ENCODE assay signal across 17 cellular contexts in genomic region chr4:22780797-22781196, GRCh38.
DNase-seq lines count a peak whose midpoint lies in the region; ATAC-seq, FAIRE-seq and TF ChIP-seq lines count a peak whose summit lies in the region.
"Had no signal": no experiment of that assay in that cellular context is flagged by ENCODE, and none has a peak within 500 bp of the region (broad histone marks: within the 10 kb centered on the region; RNA-seq: fewer than 3 reads in every experiment).

No MANE protein-coding gene starts in this region.

- H3K4me3 ChIP-seq in A549: no peak overlapping the region
- no peak overlapping the region for H3K4me3 ChIP-seq in GM23338

- H3K79me2 ChIP-seq in GM23338 (replicated peaks; ENCODE audit: insufficient read depth): no peaks in the 10 kb centered on the region

- no peak overlapping the region for H3K4me3 Mint-ChIP-seq in GM23338
- no peak overlapping the region for H3K4me3 Mint-ChIP-seq in WTC11
- H3K4me3 Mint-ChIP-seq: CD4-positive, alpha-beta memory T cell had no signal

- 0 out of 2 replicates have a peak, but pooled peaks cover under 1% of the 10 kb centered on the region for H3K36me3 ChIP-seq in GM23338 (ENCODE audit: insufficient read depth)

- H3K36me3 Mint-ChIP-seq in GM23338 (ENCODE audit: low read depth): no peaks in the 10 kb centered on the region
- no peaks in the 10 kb centered on the region for H3K36me3 Mint-ChIP-seq in WTC11

- CTCF ChIA-PET in A549 (lab: Yijun Ruan, JAX): no interaction called here
- CTCF ChIA-PET in WTC11 (lab: Charles Lee): no interaction called here

- ATAC-seq in A549: no peak
- no peak for ATAC-seq in GM23338
- ATAC-seq in WTC11: no peak
- ATAC-seq in GM19463 (IDR thresholded peaks at IDR 0.05; ENCODE audit: unreplicated experiment): no peak
- ATAC-seq in HG03045 (IDR thresholded peaks at IDR 0.05; ENCODE audit: unreplicated experiment): no peak

- H3K27me3 ChIP-seq in GM23338 (ENCODE audit: insufficient read depth): no peaks in the 10 kb centered on the region

- no peaks in the 10 kb centered on the region for H3K27me3 Mint-ChIP-seq in GM23338 (ENCODE audit: insufficient read depth, low read depth, poor library complexity)
- H3K27me3 Mint-ChIP-seq in WTC11 (ENCODE audit: low read depth): no peaks in the 10 kb centered on the region
- H3K27me3 Mint-ChIP-seq: CD4-positive, alpha-beta memory T cell had no signal

- 57% methylated on average over 3 of the region's 3 CpGs for WGBS in A549 (ENCODE audit: missing lambda C conversion rate)

- H3K9me3 ChIP-seq in A549: no peaks in the 10 kb centered on the region
- H3K9me3 ChIP-seq: Caco-2 had no signal

- peaks cover 11% of the 10 kb centered on the region; the same call in 2 of the 3 replicates for H3K9me3 Mint-ChIP-seq in GM23338
- H3K9me3 Mint-ChIP-seq in WTC11: peaks cover 20% of the 10 kb centered on the region

- TF ChIP-seq POLR2A in A549 (IDR thresholded peaks at IDR 0.05; ENCODE audit: low read length): no peak

- POLR2A ChIA-PET in A549 (lab: Yijun Ruan, JAX) (no interaction called here), WTC11 (lab: Charles Lee) (no interaction called here)

- no peaks in the 10 kb centered on the region for H4K20me1 ChIP-seq in GM23338 (replicated peaks; ENCODE audit: insufficient read depth)

- H3K27ac Mint-ChIP-seq in GM23338: no peak overlapping the region
- H3K27ac Mint-ChIP-seq in WTC11: peak overlapping the region; percentile 22; the same call in 1 of the 2 replicates
- H3K27ac Mint-ChIP-seq: CD4-positive, alpha-beta memory T cell had no signal

- peaks cover 11% of the 10 kb centered on the region for H3K9me2 ChIP-seq in GM23338 (ENCODE audit: insufficient read depth)

- TF ChIP-seq RAD21 in A549 (conservative IDR thresholded peaks at IDR 0.05 in 1 of 2, IDR thresholded peaks at IDR 0.05 in 1 of 2): no peak

- H3K27ac ChIP-seq in A549 (no peak overlapping the region), GM23338 (ENCODE audit: low read depth) (no peak overlapping the region)

- FAIRE-seq in A549 (lab: Jason Lieb, UNC): no peak
- FAIRE-seq: G401.6, GM12892, GM19239, H1 had no signal

- no peaks in the 10 kb centered on the region for H3K4me1 ChIP-seq in A549
- peaks cover 4% of the 10 kb centered on the region; the same call in 1 of the 2 replicates for H3K4me1 ChIP-seq in GM23338 (ENCODE audit: insufficient read depth)
- H3K4me1 ChIP-seq: Caco-2 had no signal

- H2AFZ ChIP-seq in GM23338: peak overlapping the region; percentile 16; the same call in 1 of the 2 replicates

- no peak overlapping the region for H3K4me2 ChIP-seq in A549
- no peak overlapping the region for H3K4me2 ChIP-seq in GM23338

- no peak for DNase-seq in A549 (ENCODE audit: low read depth in 1 of 2, low spot score in 1 of 2)
- no peak for DNase-seq in GM23338 (ENCODE audit: low spot score)
- DNase-seq in WTC11 (ENCODE audit: low spot score): no peak
- no peak for DNase-seq in iPS-NIHi7 (ENCODE audit: extremely low spot score)
- DNase-seq: 8988T; C1 segment of cervical spinal cord; Caco-2; CD4-positive, alpha-beta memory T cell; DMS153; DND-41; HCEC 1CT had no signal

- H3F3A ChIP-seq in GM23338 (replicated peaks; ENCODE audit: low read depth): no peaks in the 10 kb centered on the region

- TF ChIP-seq CTCF in A549 (IDR thresholded peaks at IDR 0.05) (no peak), GM23338 (conservative IDR thresholded peaks at IDR 0.05; ENCODE audit: low read depth in 2 of 2) (no peak), WTC11 (IDR thresholded peaks at IDR 0.05) (no peak)

- no peak for TF ChIP-seq EP300 in A549 (IDR thresholded peaks at IDR 0.05)

- H3K4me1 Mint-ChIP-seq in GM23338: peaks cover 2% of the 10 kb centered on the region; the same call in 1 of the 3 replicates
- H3K4me1 Mint-ChIP-seq in WTC11: peaks cover 6% of the 10 kb centered on the region
- H3K4me1 Mint-ChIP-seq: CD4-positive, alpha-beta memory T cell had no signal

TF ChIP-seq in A549, 52 proteins besides CTCF, POLR2A, EP300 and RAD21:
- TF ChIP-seq MAFK (IDR thresholded peaks at IDR 0.05; ENCODE audit: partially characterized antibody): peak; percentile 27
- no peak for TF ChIP-seq FOSL2 (IDR thresholded peaks at IDR 0.05)
- TF ChIP-seq FOSL2 (CRISPR knock-in tag; IDR thresholded peaks at IDR 0.05): no peak

TF ChIP-seq in GM23338, 12 proteins besides CTCF, POLR2A, EP300 and RAD21 (continues in another document):
- no peak for TF ChIP-seq ZNF331 (CRISPR knock-in tag; IDR thresholded peaks at IDR 0.05; ENCODE audit: low read depth)
- no peak for TF ChIP-seq EZH2phosphoT487 (IDR thresholded peaks at IDR 0.05; ENCODE audit: unreplicated experiment)
- TF ChIP-seq CREB1 (CRISPR knock-in tag; IDR thresholded peaks at IDR 0.05; ENCODE audit: low read depth): no peak
- TF ChIP-seq NANOG (IDR thresholded peaks at IDR 0.05; ENCODE audit: borderline replicate concordance): no peak
- TF ChIP-seq JUNB (IDR thresholded peaks at IDR 0.05; ENCODE audit: unreplicated experiment): no peak
- TF ChIP-seq POLR2AphosphoS5 (IDR thresholded peaks at IDR 0.05; ENCODE audit: low read depth): no peak
- TF ChIP-seq EZH2 (IDR thresholded peaks at IDR 0.05; ENCODE audit: low read depth, unreplicated experiment): no peak
- no peak for TF ChIP-seq STAT1 (IDR thresholded peaks at IDR 0.05; ENCODE audit: unreplicated experiment)
- no peak for TF ChIP-seq REST (IDR thresholded peaks at IDR 0.05; ENCODE audit: unreplicated experiment)
- TF ChIP-seq ZNF114 (CRISPR knock-in tag; IDR thresholded peaks at IDR 0.05): no peak

TF ChIP-seq in WTC11, 78 proteins besides CTCF, POLR2A, EP300 and RAD21:
- TF ChIP-seq ESRRA (CRISPR knock-in tag; IDR thresholded peaks at IDR 0.05; ENCODE audit: borderline replicate concordance): no peak
- TF ChIP-seq MYBL2 (CRISPR knock-in tag; IDR thresholded peaks at IDR 0.05): no peak
- TF ChIP-seq ATF6 (CRISPR knock-in tag; IDR thresholded peaks at IDR 0.05): no peak
- no peak for TF ChIP-seq ZSCAN18 (CRISPR knock-in tag; IDR thresholded peaks at IDR 0.05)
- TF ChIP-seq GTF2I (CRISPR knock-in tag; conservative IDR thresholded peaks at IDR 0.05): no peak
- TF ChIP-seq ZNF138 (CRISPR knock-in tag; conservative IDR thresholded peaks at IDR 0.05): no peak
- TF ChIP-seq NFATC4 (CRISPR knock-in tag; IDR thresholded peaks at IDR 0.05): no peak
- TF ChIP-seq TP53 (CRISPR knock-in tag; IDR thresholded peaks at IDR 0.05): no peak
- no peak for TF ChIP-seq SOX15 (CRISPR knock-in tag; IDR thresholded peaks at IDR 0.05)
- no peak for TF ChIP-seq TEAD1 (CRISPR knock-in tag; IDR thresholded peaks at IDR 0.05)
